31 cellular contexts compared by ENCODE assay signal in genomic region chr6:26116267-26116666, GRCh38. TPM values are rescaled to one million over a fixed set of nuclear protein-coding genes. Genes with fewer than 3 reads are reported as not detected.
"Had no signal": no experiment of that assay in that cellular context is flagged by ENCODE, and none has a peak within 500 bp of the region (broad histone marks: within the 10 kb centered on the region; RNA-seq: fewer than 3 reads in every experiment).

No MANE protein-coding gene starts in this region.

- ATAC-seq: activated CD8-positive, alpha-beta memory T cell treated with anti-CD3 and anti-CD28 coated beads, Interleukin-2, amount 10 ng/mL, durations not matched to agents 7 days and 5 days; activated T-cell treated with anti-CD3 and anti-CD28 coated beads, Interleukin-2, amount 50 U/mL, for 72 hours; activated T-helper 17 cell treated with anti-CD3 and anti-CD28 coated beads, Interleukin-2, amount 50 U/mL, for 72 hours; PC-3 had no signal

- H3K27ac Mint-ChIP-seq: activated CD4-positive, alpha-beta memory T cell treated with anti-CD3 and anti-CD28 coated beads for 36 hours; activated CD8-positive, alpha-beta memory T cell treated with anti-CD3 and anti-CD28 coated beads, Interleukin-2, amount 10 ng/mL, durations not matched to agents 7 days and 5 days; activated naive CD8-positive, alpha-beta T cell treated with anti-CD3 and anti-CD28 coated beads for 36 hours; activated T-cell treated with anti-CD3 and anti-CD28 coated beads, Interleukin-2, amount 50 U/mL, for 72 hours; activated T-helper 17 cell treated with anti-CD3 and anti-CD28 coated beads, Interleukin-2, amount 50 U/mL, for 72 hours had no signal

- H3K36me3 ChIP-seq: ascending aorta, cardiac muscle cell, colonic mucosa, WERI-Rb-1 had no signal

- H3K27me3 Mint-ChIP-seq: activated CD4-positive, alpha-beta memory T cell treated with anti-CD3 and anti-CD28 coated beads for 36 hours; activated naive CD8-positive, alpha-beta T cell treated with anti-CD3 and anti-CD28 coated beads for 36 hours; activated T-helper 17 cell treated with anti-CD3 and anti-CD28 coated beads, Interleukin-2, amount 50 U/mL, for 72 hours; central memory CD8-positive, alpha-beta T cell had no signal

- H3K27me3 ChIP-seq: ascending aorta, cardiac muscle cell, colonic mucosa had no signal

- H3K36me3 Mint-ChIP-seq: activated CD4-positive, alpha-beta memory T cell treated with anti-CD3 and anti-CD28 coated beads for 36 hours; activated naive CD8-positive, alpha-beta T cell treated with anti-CD3 and anti-CD28 coated beads for 36 hours had no signal

- H3K27ac ChIP-seq: ascending aorta, cardiac muscle cell, colonic mucosa, WERI-Rb-1 had no signal

- H3K9me3 Mint-ChIP-seq: activated CD4-positive, alpha-beta memory T cell treated with anti-CD3 and anti-CD28 coated beads for 36 hours; activated naive CD8-positive, alpha-beta T cell treated with anti-CD3 and anti-CD28 coated beads for 36 hours; activated T-cell treated with anti-CD3 and anti-CD28 coated beads, Interleukin-2, amount 50 U/mL, for 72 hours had no signal

- H3K4me1 ChIP-seq: ascending aorta, colonic mucosa had no signal

- H3K9me3 ChIP-seq: ascending aorta, colonic mucosa had no signal

- H3K4me3 Mint-ChIP-seq: activated CD4-positive, alpha-beta memory T cell treated with anti-CD3 and anti-CD28 coated beads for 36 hours; activated CD8-positive, alpha-beta memory T cell treated with anti-CD3 and anti-CD28 coated beads, Interleukin-2, amount 10 ng/mL, durations not matched to agents 7 days and 5 days; activated naive CD8-positive, alpha-beta T cell treated with anti-CD3 and anti-CD28 coated beads for 36 hours; activated T-cell treated with anti-CD3 and anti-CD28 coated beads, Interleukin-2, amount 50 U/mL, for 72 hours; activated T-helper 17 cell treated with anti-CD3 and anti-CD28 coated beads, Interleukin-2, amount 50 U/mL, for 72 hours; central memory CD8-positive, alpha-beta T cell had no signal

- H3K4me3 ChIP-seq: ascending aorta, cardiac muscle cell, colonic mucosa had no signal

- DNase-seq: activated CD4-positive, alpha-beta memory T cell treated with anti-CD3 and anti-CD28 coated beads for 36 hours; activated CD4-positive, alpha-beta T cell treated with anti-CD3 and anti-CD28 coated beads, Interleukin-2, amount 50 U/mL, for 1 hour; activated CD8-positive, alpha-beta memory T cell treated with anti-CD3 and anti-CD28 coated beads for 24 hours; activated CD8-positive, alpha-beta memory T cell treated with anti-CD3 and anti-CD28 coated beads, Interleukin-2, amount 10 ng/mL, durations not matched to agents 7 days and 5 days; activated CD8-positive, alpha-beta memory T cell treated with anti-CD3 and anti-CD28 coated beads, Interleukin-2, amount 50 U/mL, for 48 hours; activated effector memory CD4-positive, alpha-beta T cell treated with anti-CD3 and anti-CD28 coated beads, Interleukin-2, amount 50 U/mL, for 16 hours; activated naive CD4-positive, alpha-beta T cell; activated naive CD4-positive, alpha-beta T cell treated with anti-CD3 and anti-CD28 coated beads, Interleukin-2, amount 50 U/mL, for 16 hours; activated naive CD8-positive, alpha-beta T cell treated with anti-CD3 and anti-CD28 coated beads for 36 hours; activated T-cell treated with anti-CD3 and anti-CD28 coated beads, Interleukin-2, amount 50 U/mL, for 72 hours; amygdala; colonic mucosa; KG1; NCI-H1105; NCI-H1417 treated with DMSO at 0.1 percent for 48 hours; NCI-H187 treated with DMSO at 0.1 percent for 48 hours; NCI-H2081; NCI-H2171 treated with DMSO at 0.1 percent for 48 hours; NCI-H2227 treated with DMSO at 0.1 percent for 48 hours; NCI-H446; NCI-H510A treated with DMSO at 0.1 percent for 48 hours; NCI-H69; NCI-H82; PC-3; SHP77; T1000; WERI-Rb-1 had no signal

RNA-seq across cellular contexts. Expression of gene HFE, which starts 29.0 kb away (rescaled TPM):
- total RNA-seq: PC-3 had no signal
